In the genomic region with DNA sequence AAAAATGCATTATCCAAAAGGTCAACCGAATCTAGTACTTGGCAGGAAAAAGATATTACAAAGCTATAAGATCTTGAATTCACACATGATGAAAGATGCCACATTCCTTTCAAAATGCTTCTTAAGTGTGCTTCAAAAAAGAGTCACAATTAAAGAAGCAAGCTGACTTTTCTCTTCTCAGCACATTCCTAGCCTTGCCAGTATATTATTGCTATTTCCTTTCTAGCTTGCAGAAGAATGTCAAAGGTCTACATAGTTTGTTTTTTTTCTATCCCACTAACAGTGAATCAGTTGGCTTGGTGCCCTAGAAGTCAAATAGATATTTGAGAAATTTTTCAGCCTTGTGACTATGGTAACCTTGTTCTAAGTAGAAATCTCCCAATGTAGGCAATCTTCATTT, we compare ENCODE assay signal across 9 cellular contexts. TPM values are rescaled to one million over a fixed set of nuclear protein-coding genes. Genes with fewer than 3 reads are reported as not detected.
DNase-seq lines count a peak whose midpoint lies in the region; ATAC-seq and TF ChIP-seq lines count a peak whose summit lies in the region.
"Had no signal": no experiment of that assay in that cellular context is flagged by ENCODE, and none has a peak within 500 bp of the region (broad histone marks: within the 10 kb centered on the region; RNA-seq: fewer than 3 reads in every experiment).

No MANE protein-coding gene starts in this region.

- H3K4me3 ChIP-seq in RWPE2 (ENCODE audit: severe bottlenecking) = no peak overlapping the region
- no peak overlapping the region for H3K4me3 ChIP-seq in fibroblast of lung (replicated peaks in 1 of 4; ENCODE audit: control extremely low read depth in 1 of 4, insufficient read depth in 1 of 4, low read depth in 3 of 4, low read length in 4 of 4)
- H3K4me3 ChIP-seq: skin epidermis had no signal

- DNase-seq in Caki2 (ENCODE audit: low read depth) (peak; percentile 69), RWPE2 (ENCODE audit: low spot score) (no peak), fibroblast of lung (ENCODE audit: low read depth in 2 of 2) (peak; percentile 94), omental fat pad (ENCODE audit: low spot score) (no peak), NCI-H1694 (lab: John Stamatoyannopoulos, UW) (no peak)
- no peak for DNase-seq in stimulated activated naive CD4-positive, alpha-beta T cell treated with Interleukin-2 at 50 U/mL for 16 hours (lab: John Stamatoyannopoulos, UW)

- H3K9ac ChIP-seq in fibroblast of lung (ENCODE audit: insufficient read depth, low read length) = no peak overlapping the region

- H3K36me3 ChIP-seq in RWPE2 (ENCODE audit: low read depth) (no peaks in the 10 kb centered on the region), fibroblast of lung (ENCODE audit: control insufficient read depth, insufficient read depth, low read length) (no peaks in the 10 kb centered on the region)

- H3K4me1 ChIP-seq in RWPE2 (ENCODE audit: insufficient read depth, poor library complexity, severe bottlenecking) (peaks cover 15% of the 10 kb centered on the region), fibroblast of lung (ENCODE audit: control insufficient read depth, extremely low read depth, insufficient read depth, low read length) (peaks cover 7% of the 10 kb centered on the region)

- in situ Hi-C loops in Caki2 (cut with HindIII; ENCODE audit: low pct_unique_long_range_greater_than_20kb, low sequenced_read_pairs) = no loop called here

- TF ChIP-seq CTCF in RWPE2 (IDR thresholded peaks at IDR 0.05; ENCODE audit: poor library complexity, severe bottlenecking) = no peak
- TF ChIP-seq CTCF in fibroblast of lung (conservative IDR thresholded peaks at IDR 0.05 in 1 of 2, IDR thresholded peaks at IDR 0.05 in 1 of 2; ENCODE audit: low read depth in 1 of 2, low read length in 2 of 2) = no peak
- TF ChIP-seq CTCF in omental fat pad (IDR thresholded peaks at IDR 0.05) = no peak

- no peaks in the 10 kb centered on the region for H4K20me1 ChIP-seq in fibroblast of lung (ENCODE audit: control insufficient read depth, extremely low read depth, insufficient read depth, low read length)

- no peaks in the 10 kb centered on the region for H3K9me3 ChIP-seq in RWPE2 (ENCODE audit: severe bottlenecking)
- no peaks in the 10 kb centered on the region for H3K9me3 ChIP-seq in fibroblast of lung (ENCODE audit: control insufficient read depth, insufficient read depth, low read depth, low read length)

- no peak overlapping the region for H3K4me2 ChIP-seq in fibroblast of lung (ENCODE audit: extremely low read depth, insufficient read depth, low read length)

- H3K27me3 ChIP-seq in RWPE2 (ENCODE audit: insufficient read depth, poor library complexity, severe bottlenecking) = no peaks in the 10 kb centered on the region
- H3K27me3 ChIP-seq in fibroblast of lung (ENCODE audit: control insufficient read depth, insufficient read depth, low read length) = no peaks in the 10 kb centered on the region

- ATAC-seq in RWPE2 (ENCODE audit: low read depth) (peak; percentile 96), omental fat pad (ENCODE audit: low FRiP score) (peak; percentile 66), GM18909 (IDR thresholded peaks at IDR 0.05; ENCODE audit: poor library complexity, unreplicated experiment) (no peak), GM19455 (IDR thresholded peaks at IDR 0.05; ENCODE audit: unreplicated experiment) (no peak)

- H3K27ac ChIP-seq in RWPE2 (ENCODE audit: poor library complexity, severe bottlenecking) = peak overlapping the region; percentile 66
- H3K27ac ChIP-seq in fibroblast of lung (ENCODE audit: insufficient read depth, low read length) = no peak overlapping the region

- H2AFZ ChIP-seq in fibroblast of lung (ENCODE audit: low read length) = no peak overlapping the region

- no peaks in the 10 kb centered on the region for H3K79me2 ChIP-seq in fibroblast of lung (ENCODE audit: control insufficient read depth, insufficient read depth, low read length)

RNA-seq across cellular contexts. Expression of a gene that starts 56.8 kb away (rescaled TPM):
- not detected in 2 replicates for total RNA-seq in Caki2 (2014; rRNA removed; shearing (Covaris generic); ENCODE audit: low replicate concordance)
- total RNA-seq in fibroblast of lung (0.50 and 2.6 TPM in 2 replicates), omental fat pad (10 to 100 TPM in 1 of 4 donors, 1 to 10 TPM in 3; 2.8 to 26.6 (median 5.1) TPM)
- 0.19 and 1.4 TPM in 2 replicates for polyA plus RNA-seq in fibroblast of lung
- 0.17 and 1.2 TPM in 2 replicates for polyA plus RNA-seq in fibroblast of lung (2012)
- polyA minus RNA-seq in fibroblast of lung (ENCODE audit: low replicate concordance) = 0.67 and 2.9 TPM in 2 replicates

Comparison
In these comparisons a context has a peak if more than half of its experiments do, and no peak if none do; other contexts are left out.
1. DNase-seq: peak in Caki2 (single experiment) and fibroblast of lung (2 of 2); none in RWPE2 (single experiment), omental fat pad (single experiment), stimulated activated naive CD4-positive, alpha-beta T cell treated with Interleukin-2 at 50 U/mL for 16 hours (single experiment) and NCI-H1694 (single experiment).
2. ATAC-seq: peak in RWPE2 (single experiment) and omental fat pad (single experiment); none in GM18909 (single experiment) and GM19455 (single experiment).